23 cellular contexts compared by ENCODE assay signal in the genomic region with DNA sequence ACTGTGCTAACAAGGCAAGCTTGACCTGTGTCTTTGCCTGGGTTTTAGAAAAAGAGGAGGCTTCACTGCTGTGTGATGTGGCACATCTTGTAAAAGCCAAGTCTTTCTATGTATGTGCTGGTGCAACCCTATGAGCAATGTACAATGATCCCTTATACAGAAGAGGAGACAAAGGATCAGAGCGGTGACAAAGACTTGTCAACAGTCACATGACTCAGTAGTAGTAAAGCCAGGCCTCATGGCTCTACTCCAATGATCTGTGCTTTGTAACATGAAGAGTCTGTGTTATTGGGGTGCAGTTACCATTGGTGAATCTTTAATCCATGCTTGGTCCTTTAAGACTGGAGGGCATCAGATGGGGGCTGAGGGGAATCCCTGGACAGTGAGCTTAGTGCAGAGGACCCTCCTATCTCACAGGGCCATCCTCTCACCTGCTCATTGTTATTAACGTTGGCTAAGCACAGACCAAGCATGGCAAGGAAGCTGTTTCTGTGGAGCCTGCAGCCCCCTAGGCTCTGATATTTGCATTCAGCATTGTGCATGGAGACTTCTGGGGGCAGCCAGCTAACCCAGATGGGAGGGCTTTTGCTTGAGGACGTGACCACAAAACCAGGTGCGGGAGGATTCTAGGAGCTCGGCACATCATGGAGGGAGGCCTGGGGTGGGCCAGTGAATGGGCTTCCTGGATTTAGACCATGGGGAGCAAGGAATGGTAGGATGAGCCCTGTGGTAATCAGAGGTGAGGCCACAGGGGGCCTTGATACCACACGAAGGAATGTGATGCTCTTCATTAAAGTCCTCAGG.
DNase-seq lines count a peak whose midpoint lies in the region; ATAC-seq and TF ChIP-seq lines count a peak whose summit lies in the region.
"Had no signal": no experiment of that assay in that cellular context is flagged by ENCODE, and none has a peak within 500 bp of the region (broad histone marks: within the 10 kb centered on the region; RNA-seq: fewer than 3 reads in every experiment).

No MANE protein-coding gene starts in this region.

- H2BK5ac ChIP-seq in neuronal stem cell (ENCODE audit: low read length), result no peak overlapping the region

- no peaks in the 10 kb centered on the region for H3K4me1 Mint-ChIP-seq in activated CD4-positive, alpha-beta T cell treated with anti-CD3 and anti-CD28 coated beads, Interleukin-2, amount 10 ng/mL, durations not matched to agents 24 days and 14 days
- H3K4me1 Mint-ChIP-seq in endodermal cell, result peaks cover 4% of the 10 kb centered on the region
- H3K4me1 Mint-ChIP-seq: CD4-positive, alpha-beta memory T cell had no signal

- 90 to 97% methylated on average over 4 to 6 of the region's 6 CpGs for WGBS in endodermal cell (ENCODE audit: insufficient coverage in 1 of 2, insufficient read length in 1 of 2), 2 experiments
- WGBS in neuronal stem cell (ENCODE audit: extremely low coverage in 2 of 2, insufficient read length in 2 of 2, insufficient replicate concordance in 1 of 2), 2 donors, result no CpG with 5 or more reads among the region's 6 CpGs
- 87 to 90% methylated on average over 6 of the region's 6 CpGs for WGBS in thyroid gland, 2 donors

- H3K18ac ChIP-seq in neuronal stem cell (ENCODE audit: low read length), result no peak overlapping the region

- H3K4me3 ChIP-seq in endodermal cell (ENCODE audit: low read length), result no peak overlapping the region
- no peak overlapping the region for H3K4me3 ChIP-seq in neuronal stem cell (ENCODE audit: low read length in 2 of 2)
- no peak overlapping the region for H3K4me3 ChIP-seq in thyroid gland (replicated peaks in 1 of 3)
- H3K4me3 ChIP-seq: BLaER1 treated with 17β-estradiol and CSF1 and Interleukin-3, amounts not matched to agents 10 nM and 100 nM; GM23248 had no signal

- H2BK12ac ChIP-seq in neuronal stem cell (ENCODE audit: low read length), result no peak overlapping the region

- no peak overlapping the region for H3K4me3 Mint-ChIP-seq in activated CD4-positive, alpha-beta T cell treated with anti-CD3 and anti-CD28 coated beads, Interleukin-2, amount 10 ng/mL, durations not matched to agents 24 days and 14 days
- H3K4me3 Mint-ChIP-seq in endodermal cell, result no peak overlapping the region
- H3K4me3 Mint-ChIP-seq: CD4-positive, alpha-beta memory T cell; H9 had no signal

- H3K27ac Mint-ChIP-seq in activated CD4-positive, alpha-beta T cell treated with anti-CD3 and anti-CD28 coated beads, Interleukin-2, amount 10 ng/mL, durations not matched to agents 24 days and 14 days, result no peak overlapping the region
- no peak overlapping the region for H3K27ac Mint-ChIP-seq in endodermal cell
- H3K27ac Mint-ChIP-seq: CD4-positive, alpha-beta memory T cell; H9 had no signal

- ATAC-seq in GM18517 (IDR thresholded peaks at IDR 0.05; ENCODE audit: unreplicated experiment), result no peak
- ATAC-seq: Right ventricle myocardium inferior had no signal

- peak overlapping the region; percentile 62 for H3K23ac ChIP-seq in neuronal stem cell (ENCODE audit: low read depth, low read length, poor library complexity)

- no peak for TF ChIP-seq CTCF in endodermal cell (conservative IDR thresholded peaks at IDR 0.05)
- no peak for TF ChIP-seq CTCF in thyroid gland (IDR thresholded peaks at IDR 0.05)

- no peaks in the 10 kb centered on the region for H3K36me3 ChIP-seq in endodermal cell (ENCODE audit: control insufficient read depth, insufficient read depth, low read length)
- no peaks in the 10 kb centered on the region for H3K36me3 ChIP-seq in neuronal stem cell (replicated peaks in 1 of 2; ENCODE audit: control insufficient read depth in 2 of 2, insufficient read depth in 2 of 2, low read length in 2 of 2)
- H3K36me3 ChIP-seq in thyroid gland, result no peaks in the 10 kb centered on the region
- H3K36me3 ChIP-seq: BLaER1 treated with 17β-estradiol and CSF1 and Interleukin-3, amounts not matched to agents 10 nM and 100 nM had no signal

- no peak overlapping the region for H2AFZ ChIP-seq in neuronal stem cell (ENCODE audit: low read length)
- H2AFZ ChIP-seq: GM23248 had no signal

- no peak overlapping the region for H4K8ac ChIP-seq in neuronal stem cell (ENCODE audit: low read depth, low read length)

- no peak overlapping the region for H2AK5ac ChIP-seq in neuronal stem cell (ENCODE audit: low read depth, low read length)

- no peak overlapping the region for H3K4me2 ChIP-seq in neuronal stem cell (ENCODE audit: insufficient read depth, low read length, poor library complexity, severe bottlenecking)
- H3K4me2 ChIP-seq: BLaER1 treated with 17β-estradiol and CSF1 and Interleukin-3, amounts not matched to agents 10 nM and 100 nM had no signal

- H3K9me3 Mint-ChIP-seq in activated CD4-positive, alpha-beta T cell treated with anti-CD3 and anti-CD28 coated beads, Interleukin-2, amount 10 ng/mL, durations not matched to agents 24 days and 14 days, result peaks cover 7% of the 10 kb centered on the region
- H3K9me3 Mint-ChIP-seq in endodermal cell, result peaks cover 5% of the 10 kb centered on the region

- intact Hi-C loops in activated CD4-positive, alpha-beta T cell treated with anti-CD3 and anti-CD28 coated beads, Interleukin-2, amount 10 ng/mL, durations not matched to agents 24 days and 14 days (cut with micrococcal nuclease), result no loop called here
- intact Hi-C loops in thyroid gland (cut with DNase I), result no loop called here

- TF ChIP-seq POLR2A in thyroid gland (IDR thresholded peaks at IDR 0.05), result no peak

- no peak overlapping the region for H2BK15ac ChIP-seq in neuronal stem cell (ENCODE audit: low read length)

- H3K27me3 ChIP-seq in endodermal cell (ENCODE audit: control insufficient read depth, insufficient read depth, low read length, poor library complexity, severe bottlenecking) (no peaks in the 10 kb centered on the region), neuronal stem cell (ENCODE audit: control insufficient read depth in 3 of 3, insufficient read depth in 3 of 3, low read depth in 1 of 3, low read length in 3 of 3) (no peaks in the 10 kb centered on the region), thyroid gland (no peaks in the 10 kb centered on the region)

- no peaks in the 10 kb centered on the region for H3K27me3 Mint-ChIP-seq in activated CD4-positive, alpha-beta T cell treated with anti-CD3 and anti-CD28 coated beads, Interleukin-2, amount 10 ng/mL, durations not matched to agents 24 days and 14 days
- no peaks in the 10 kb centered on the region for H3K27me3 Mint-ChIP-seq in endodermal cell (ENCODE audit: insufficient read depth)

- H3K27ac ChIP-seq in endodermal cell (ENCODE audit: low read depth, low read length), result no peak overlapping the region
- H3K27ac ChIP-seq in neuronal stem cell (replicated peaks; ENCODE audit: low read length), result no peak overlapping the region
- no peak overlapping the region for H3K27ac ChIP-seq in thyroid gland
- H3K27ac ChIP-seq: 22Rv1; BLaER1 treated with 17β-estradiol and CSF1 and Interleukin-3, amounts not matched to agents 10 nM and 100 nM; GM23248 had no signal

- no peak overlapping the region for H3K4ac ChIP-seq in neuronal stem cell (ENCODE audit: low read length)

- H3K4me1 ChIP-seq in endodermal cell (ENCODE audit: control insufficient read depth, insufficient read depth, low read length), result no peaks in the 10 kb centered on the region
- H3K4me1 ChIP-seq in neuronal stem cell (ENCODE audit: control insufficient read depth in 2 of 2, insufficient read depth in 1 of 2, low read depth in 1 of 2, low read length in 2 of 2), result no peaks in the 10 kb centered on the region
- no peaks in the 10 kb centered on the region for H3K4me1 ChIP-seq in thyroid gland
- H3K4me1 ChIP-seq: Caco-2 had no signal

- no peak overlapping the region for H4K91ac ChIP-seq in neuronal stem cell (ENCODE audit: low read depth, low read length, poor library complexity)

- H2BK120ac ChIP-seq in neuronal stem cell (ENCODE audit: low read depth, low read length), result no peak overlapping the region

- peak; percentile 35 for DNase-seq in activated CD4-positive, alpha-beta T cell treated with anti-CD3 and anti-CD28 coated beads, Interleukin-2, amount 10 ng/mL, durations not matched to agents 24 days and 14 days
- no peak for DNase-seq in activated CD4-positive, alpha-beta T cell treated with anti-CD3 and anti-CD28 coated beads, Interleukin-2, amount 50 U/mL, for 48 hours
- peak; percentile 28 for DNase-seq in endodermal cell
- DNase-seq in neuronal stem cell (ENCODE audit: low spot score), result no peak
- no peak for DNase-seq in thyroid gland
- DNase-seq in anterior cingulate cortex (lab: John Stamatoyannopoulos, UW), result no peak
- DNase-seq in hepatic stellate cell (ENCODE audit: low spot score), result no peak
- DNase-seq: ACHN; CD4-positive, alpha-beta memory T cell; GM23248; H9; KBM-7; NCI-H1092; NCI-H1436; NCI-H187 treated with DMSO at 0.1 percent for 48 hours; NCI-H2107; NCI-H446 treated with DMSO at 0.1 percent for 48 hours; NCI-H526 treated with DMSO at 0.1 percent for 48 hours had no signal

- H3K36me3 Mint-ChIP-seq in activated CD4-positive, alpha-beta T cell treated with anti-CD3 and anti-CD28 coated beads, Interleukin-2, amount 10 ng/mL, durations not matched to agents 24 days and 14 days (ENCODE audit: low read depth), result no peaks in the 10 kb centered on the region
- no peaks in the 10 kb centered on the region for H3K36me3 Mint-ChIP-seq in endodermal cell (ENCODE audit: low read depth)
- H3K36me3 Mint-ChIP-seq: CD4-positive, alpha-beta memory T cell had no signal

- H3K9ac ChIP-seq in endodermal cell (ENCODE audit: extremely low read depth, low read length, poor library complexity, severe bottlenecking) (no peak overlapping the region), neuronal stem cell (ENCODE audit: low read depth, low read length, poor library complexity) (no peak overlapping the region)
- H3K9ac ChIP-seq: BLaER1 treated with 17β-estradiol and CSF1 and Interleukin-3, amounts not matched to agents 10 nM and 100 nM; GM23248 had no signal

- no peaks in the 10 kb centered on the region for H3K9me3 ChIP-seq in endodermal cell (ENCODE audit: control insufficient read depth, low read length)
- peaks cover 0 to 3% of the 10 kb centered on the region in 2 donors for H3K9me3 ChIP-seq in neuronal stem cell (replicated peaks in 1 of 2; ENCODE audit: control insufficient read depth in 2 of 2, insufficient read depth in 1 of 2, low read depth in 1 of 2, low read length in 2 of 2)
- H3K9me3 ChIP-seq in thyroid gland, result no peaks in the 10 kb centered on the region
- H3K9me3 ChIP-seq: Caco-2 had no signal

- no peak overlapping the region for H3K14ac ChIP-seq in neuronal stem cell (ENCODE audit: low read length)

- no peaks in the 10 kb centered on the region for H3K79me1 ChIP-seq in neuronal stem cell (ENCODE audit: low read depth, low read length)

Comparison
In these comparisons a context has a peak if more than half of its experiments do, and no peak if none do; other contexts are left out.
1. DNase-seq: peak in activated CD4-positive, alpha-beta T cell treated with anti-CD3 and anti-CD28 coated beads, Interleukin-2, amount 10 ng/mL, durations not matched to agents 24 days and 14 days (single experiment) and endodermal cell (single experiment); none in activated CD4-positive, alpha-beta T cell treated with anti-CD3 and anti-CD28 coated beads, Interleukin-2, amount 50 U/mL, for 48 hours (0 of 2), neuronal stem cell (single experiment), thyroid gland (0 of 2), anterior cingulate cortex (0 of 58) and hepatic stellate cell (single experiment).